ENCODE assay signal across 8 cellular contexts in genomic region chr2:61018319-61018750, GRCh38. TPM values are rescaled to one million over a fixed set of nuclear protein-coding genes. Genes with fewer than 3 reads are reported as not detected.
A peak's percentile ranks its signal among the peaks of the same experiment; 100 is the strongest.
DNase-seq lines count a peak whose midpoint lies in the region; ATAC-seq, FAIRE-seq and TF ChIP-seq lines count a peak whose summit lies in the region.

No MANE protein-coding gene starts in this region.

- H3K9me3 ChIP-seq in CD8-positive, alpha-beta memory T cell (ENCODE audit: low read length): no peaks in the 10 kb centered on the region
- no peaks in the 10 kb centered on the region for H3K9me3 ChIP-seq in thoracic aorta

- no peaks in the 10 kb centered on the region for H3K27me3 Mint-ChIP-seq in CD8-positive, alpha-beta memory T cell
- no peaks in the 10 kb centered on the region for H3K27me3 Mint-ChIP-seq in activated T-helper 2 cell treated with anti-CD3 and anti-CD28 coated beads, Interferon-gamma antibody, Interleukin-2, Interleukin-4, amounts not matched to agents 10 μg/mL and 5 μg/mL and 100 μg/mL, durations not matched to agents 14 hours and 24 hours and 36 hours (ENCODE audit: low read depth)
- H3K27me3 Mint-ChIP-seq in immature natural killer cell (ENCODE audit: low read depth in 3 of 3): peaks cover 2 to 9% (median 4%) of the 10 kb centered on the region in 3 donors

- no peaks in the 10 kb centered on the region for H3K27me3 ChIP-seq in CD8-positive, alpha-beta memory T cell (ENCODE audit: insufficient read depth, low read length, poor library complexity, severe bottlenecking)
- no peaks in the 10 kb centered on the region for H3K27me3 ChIP-seq in thoracic aorta (replicated peaks; ENCODE audit: insufficient read depth)

- ATAC-seq in thoracic aorta (ENCODE audit: insufficient number of reproducible peaks, low FRiP score, low read depth): peak; percentile 64

- H3K36me3 ChIP-seq in CD8-positive, alpha-beta memory T cell (ENCODE audit: insufficient read depth, low read length): no peaks in the 10 kb centered on the region
- H3K36me3 ChIP-seq in thoracic aorta: peaks cover 9% of the 10 kb centered on the region

- H3K27ac Mint-ChIP-seq in CD8-positive, alpha-beta memory T cell: peak overlapping the region; percentile 92 to 99 (median 96)
- H3K27ac Mint-ChIP-seq in activated T-helper 2 cell treated with anti-CD3 and anti-CD28 coated beads, Interferon-gamma antibody, Interleukin-2, Interleukin-4, amounts not matched to agents 10 μg/mL and 5 μg/mL and 100 μg/mL, durations not matched to agents 14 hours and 24 hours and 36 hours: peak overlapping the region; percentile 98
- H3K27ac Mint-ChIP-seq in immature natural killer cell: peak overlapping the region; percentile 86 to 98 (median 94)

- DNase-seq in CD8-positive, alpha-beta memory T cell: no peak
- DNase-seq in HFF-Myc (ENCODE audit: extremely low read depth, low read depth): peak; percentile 7
- DNase-seq in activated T-helper 2 cell treated with anti-CD3 and anti-CD28 coated beads, Interferon-gamma antibody, Interleukin-2, Interleukin-4, amounts not matched to agents 10 μg/mL and 5 μg/mL and 100 μg/mL, durations not matched to agents 14 hours and 24 hours and 36 hours (ENCODE audit: low spot score): no peak
- peak in 1 of 3 donors; percentile 9 for DNase-seq in immature natural killer cell
- no peak for DNase-seq in thoracic aorta (ENCODE audit: low spot score)
- no peak for DNase-seq in islet precursor cell
- no peak for DNase-seq in D721Med (ENCODE audit: insufficient read length, low spot score)
- no peak for DNase-seq in activated CD8-positive, alpha-beta memory T cell treated with anti-CD3 and anti-CD28 coated beads, Interleukin-2, amount 50 U/mL, for 48 hours

- peak overlapping the region; percentile 76 for H3K27ac ChIP-seq in CD8-positive, alpha-beta memory T cell (ENCODE audit: low read depth, low read length)
- H3K27ac ChIP-seq in thoracic aorta: peak overlapping the region; percentile 79 to 84

- no peak for FAIRE-seq in D721Med (lab: Jason Lieb, UNC)

- intact Hi-C loops in activated T-helper 2 cell treated with anti-CD3 and anti-CD28 coated beads, Interferon-gamma antibody, Interleukin-2, Interleukin-4, amounts not matched to agents 10 μg/mL and 5 μg/mL and 100 μg/mL, durations not matched to agents 14 hours and 24 hours and 36 hours (cut with micrococcal nuclease): loop anchor here (5.0 kb wide), 1 partner anchor 211 kb away; no protein-coding TSS in a partner anchor

- H3K4me1 Mint-ChIP-seq in CD8-positive, alpha-beta memory T cell: peaks cover 47 to 77% (median 55%) of the 10 kb centered on the region in 3 donors
- H3K4me1 Mint-ChIP-seq in activated T-helper 2 cell treated with anti-CD3 and anti-CD28 coated beads, Interferon-gamma antibody, Interleukin-2, Interleukin-4, amounts not matched to agents 10 μg/mL and 5 μg/mL and 100 μg/mL, durations not matched to agents 14 hours and 24 hours and 36 hours (ENCODE audit: low read depth): peaks cover 30% of the 10 kb centered on the region
- peaks cover 45 to 71% of the 10 kb centered on the region in 2 donors for H3K4me1 Mint-ChIP-seq in immature natural killer cell

- H3K4me3 Mint-ChIP-seq in CD8-positive, alpha-beta memory T cell: peak overlapping the region; percentile 96 to 100 (median 98)
- peak overlapping the region; percentile 98 for H3K4me3 Mint-ChIP-seq in activated T-helper 2 cell treated with anti-CD3 and anti-CD28 coated beads, Interferon-gamma antibody, Interleukin-2, Interleukin-4, amounts not matched to agents 10 μg/mL and 5 μg/mL and 100 μg/mL, durations not matched to agents 14 hours and 24 hours and 36 hours (ENCODE audit: low read depth)
- peak overlapping the region; percentile 96 to 99 (median 99) for H3K4me3 Mint-ChIP-seq in immature natural killer cell

- TF ChIP-seq CTCF in HFF-Myc (IDR thresholded peaks at IDR 0.05; ENCODE audit: low read depth, low read length, missing control alignments): no peak
- TF ChIP-seq CTCF in thoracic aorta (IDR thresholded peaks at IDR 0.05): no peak
- TF ChIP-seq CTCF in D721Med (IDR thresholded peaks at IDR 0.05; ENCODE audit: insufficient read depth, missing control alignments): no peak

- H3K4me1 ChIP-seq in CD8-positive, alpha-beta memory T cell (ENCODE audit: insufficient read depth, low read length): peaks cover 15% of the 10 kb centered on the region
- H3K4me1 ChIP-seq in thoracic aorta (ENCODE audit: control insufficient read depth in 1 of 2, low read depth in 2 of 2): peaks cover 23 to 29% of the 10 kb centered on the region in 2 donors

- peaks cover 8 to 41% (median 12%) of the 10 kb centered on the region in 3 donors for H3K36me3 Mint-ChIP-seq in CD8-positive, alpha-beta memory T cell
- peaks cover 26% of the 10 kb centered on the region for H3K36me3 Mint-ChIP-seq in activated T-helper 2 cell treated with anti-CD3 and anti-CD28 coated beads, Interferon-gamma antibody, Interleukin-2, Interleukin-4, amounts not matched to agents 10 μg/mL and 5 μg/mL and 100 μg/mL, durations not matched to agents 14 hours and 24 hours and 36 hours (ENCODE audit: low read depth)
- H3K36me3 Mint-ChIP-seq in immature natural killer cell: peaks cover 0 to 17% (median 12%) of the 10 kb centered on the region in 3 donors

- POLR2A ChIA-PET in CD8-positive, alpha-beta memory T cell (lab: Charles Lee): interaction anchor here (1.0 kb wide), 1 partner anchor 159 kb away, joined by 4 read pairs; no protein-coding TSS in a partner anchor

- no peaks in the 10 kb centered on the region for H3K9me3 Mint-ChIP-seq in CD8-positive, alpha-beta memory T cell
- no peaks in the 10 kb centered on the region for H3K9me3 Mint-ChIP-seq in activated T-helper 2 cell treated with anti-CD3 and anti-CD28 coated beads, Interferon-gamma antibody, Interleukin-2, Interleukin-4, amounts not matched to agents 10 μg/mL and 5 μg/mL and 100 μg/mL, durations not matched to agents 14 hours and 24 hours and 36 hours
- no peaks in the 10 kb centered on the region for H3K9me3 Mint-ChIP-seq in immature natural killer cell

- peak overlapping the region; percentile 86 for H3K4me3 ChIP-seq in CD8-positive, alpha-beta memory T cell (ENCODE audit: low read length)
- peak overlapping the region; percentile 76 for H3K4me3 ChIP-seq in HFF-Myc (replicated peaks; ENCODE audit: low read depth, low read length)
- H3K4me3 ChIP-seq in thoracic aorta: peak overlapping the region; percentile 86

- CTCF ChIA-PET in CD8-positive, alpha-beta memory T cell (lab: Charles Lee): interaction anchor here (1.1 to 1.4 kb wide), 2 partner anchors 19 to 311 kb away, joined by 3 to 5 read pairs; no protein-coding TSS in a partner anchor

RNA-seq across cellular contexts. Expression of gene PUS10, which starts 0.3 kb away (rescaled TPM):
- total RNA-seq in CD8-positive, alpha-beta memory T cell: 10 to 100 TPM in 1 of 2 experiments, 1 to 10 TPM in 1; 10.0 to 10.5 TPM
- 2.8 TPM for polyA plus RNA-seq in CD8-positive, alpha-beta memory T cell
- 7.4 TPM in 2 replicates for total RNA-seq in activated T-helper 2 cell treated with anti-CD3 and anti-CD28 coated beads, Interferon-gamma antibody, Interleukin-2, Interleukin-4, amounts not matched to agents 10 μg/mL and 5 μg/mL and 100 μg/mL, durations not matched to agents 14 hours and 24 hours and 36 hours
- polyA plus RNA-seq in immature natural killer cell: 10 to 100 TPM in 1 of 3 donors, 1 to 10 TPM in 2; 3.8 to 12.6 (median 8.5) TPM
- 1 to 10 TPM; 2.6 to 3.0 TPM for total RNA-seq in thoracic aorta

RNA-seq across cellular contexts. Expression of gene PEX13, which starts 0.8 kb away (rescaled TPM):
- total RNA-seq in CD8-positive, alpha-beta memory T cell: 10 to 100 TPM; 18.1 to 19.3 TPM
- polyA plus RNA-seq in CD8-positive, alpha-beta memory T cell: 15.3 TPM
- total RNA-seq in activated T-helper 2 cell treated with anti-CD3 and anti-CD28 coated beads, Interferon-gamma antibody, Interleukin-2, Interleukin-4, amounts not matched to agents 10 μg/mL and 5 μg/mL and 100 μg/mL, durations not matched to agents 14 hours and 24 hours and 36 hours: 17.9 and 21.6 TPM in 2 replicates
- polyA plus RNA-seq in immature natural killer cell: 10 to 100 TPM in 1 of 3 donors, 1 to 10 TPM in 2; 9.1 to 16.3 (median 9.7) TPM
- 10 to 100 TPM; 47.8 to 60.1 TPM for total RNA-seq in thoracic aorta

RNA-seq across cellular contexts. Expression of gene SANBR, which starts 47.3 kb away (rescaled TPM):
- 1 to 10 TPM; 3.7 TPM for total RNA-seq in CD8-positive, alpha-beta memory T cell
- polyA plus RNA-seq in CD8-positive, alpha-beta memory T cell: 1.1 TPM
- total RNA-seq in activated T-helper 2 cell treated with anti-CD3 and anti-CD28 coated beads, Interferon-gamma antibody, Interleukin-2, Interleukin-4, amounts not matched to agents 10 μg/mL and 5 μg/mL and 100 μg/mL, durations not matched to agents 14 hours and 24 hours and 36 hours: 8.2 and 9.4 TPM in 2 replicates
- polyA plus RNA-seq in immature natural killer cell: 1 to 10 TPM; 1.3 to 2.3 (median 1.4) TPM
- total RNA-seq in thoracic aorta: 10 to 100 TPM in 1 of 2 donors, 1 to 10 TPM in 1; 5.1 to 14.2 TPM
